22 cellular contexts compared by ENCODE assay signal in genomic region chr3:184771158-184771730, GRCh38. TPM values are rescaled to one million over a fixed set of nuclear protein-coding genes. Genes with fewer than 3 reads are reported as not detected.
DNase-seq lines count a peak whose midpoint lies in the region; ATAC-seq and TF ChIP-seq lines count a peak whose summit lies in the region.
"Had no signal": no experiment of that assay in that cellular context is flagged by ENCODE, and none has a peak within 500 bp of the region (broad histone marks: within the 10 kb centered on the region; RNA-seq: fewer than 3 reads in every experiment).

No MANE protein-coding gene starts in this region.

- no peaks in the 10 kb centered on the region for H3K36me3 ChIP-seq in right atrium auricular region
- no peaks in the 10 kb centered on the region for H3K36me3 ChIP-seq in hepatocyte (replicated peaks; ENCODE audit: insufficient read depth, low read depth)
- no peaks in the 10 kb centered on the region for H3K36me3 ChIP-seq in vagina
- H3K36me3 ChIP-seq: adrenal gland, prostate gland, tibial nerve had no signal

- H3K9me3 ChIP-seq in right atrium auricular region = no peaks in the 10 kb centered on the region
- no peaks in the 10 kb centered on the region for H3K9me3 ChIP-seq in hepatocyte (ENCODE audit: low read depth)
- H3K9me3 ChIP-seq in vagina = no peaks in the 10 kb centered on the region
- H3K9me3 ChIP-seq: adrenal gland, prostate gland, tibial nerve had no signal

- no peaks in the 10 kb centered on the region for H3K36me3 Mint-ChIP-seq in neural crest cell (ENCODE audit: low read depth)
- no peaks in the 10 kb centered on the region for H3K36me3 Mint-ChIP-seq in HFFc6 (ENCODE audit: low read depth)
- H3K36me3 Mint-ChIP-seq: CD4-positive, CD25-positive, alpha-beta regulatory T cell had no signal

- H3K79me2 ChIP-seq in hepatocyte = no peaks in the 10 kb centered on the region

- TF ChIP-seq CTCF in right atrium auricular region (IDR thresholded peaks at IDR 0.05) (no peak), hepatocyte (IDR thresholded peaks at IDR 0.05; ENCODE audit: poor library complexity) (no peak), neural crest cell (conservative IDR thresholded peaks at IDR 0.05) (no peak), vagina (IDR thresholded peaks at IDR 0.05) (no peak), HFFc6 (IDR thresholded peaks at IDR 0.05) (no peak)

- peak overlapping the region; percentile 4 for H3K4me2 ChIP-seq in hepatocyte

- H3K27ac ChIP-seq in right atrium auricular region (no peak overlapping the region), hepatocyte (peak overlapping the region; percentile 59), vagina (peak overlapping the region; percentile 25)
- H3K27ac ChIP-seq: adrenal gland, prostate gland, tibial nerve had no signal

- TF ChIP-seq POLR2A in vagina (IDR thresholded peaks at IDR 0.05) = no peak

- no peak overlapping the region for H2AFZ ChIP-seq in hepatocyte

- peaks cover 3% of the 10 kb centered on the region for H3K27me3 Mint-ChIP-seq in neural crest cell (ENCODE audit: low read depth)
- peaks cover 28% of the 10 kb centered on the region for H3K27me3 Mint-ChIP-seq in HFFc6 (ENCODE audit: insufficient read depth)

- ATAC-seq in left cardiac atrium (peak; percentile 39 to 42), HG03175 (IDR thresholded peaks at IDR 0.05; ENCODE audit: unreplicated experiment) (no peak)
- ATAC-seq: foreskin keratinocyte, left colon, Panc1 had no signal

- H3K4me1 ChIP-seq in right atrium auricular region (peaks cover 0 to 13% of the 10 kb centered on the region in 2 donors), hepatocyte (ENCODE audit: insufficient read depth) (peaks cover 32% of the 10 kb centered on the region), vagina (no peaks in the 10 kb centered on the region)
- H3K4me1 ChIP-seq: adrenal gland, foreskin keratinocyte, prostate gland had no signal

- no peaks in the 10 kb centered on the region for H4K20me1 ChIP-seq in hepatocyte (ENCODE audit: insufficient read depth, poor library complexity, severe bottlenecking)

- H3K4me1 Mint-ChIP-seq in neural crest cell (peaks cover 15% of the 10 kb centered on the region), HFFc6 (ENCODE audit: low read depth) (peaks cover 24% of the 10 kb centered on the region)
- H3K4me1 Mint-ChIP-seq: CD4-positive, CD25-positive, alpha-beta regulatory T cell had no signal

- H3K4me3 ChIP-seq in right atrium auricular region (no peak overlapping the region), hepatocyte (no peak overlapping the region), vagina (no peak overlapping the region)
- H3K4me3 ChIP-seq: adrenal gland, prostate gland, tibial nerve had no signal

- 49% methylated on average over 15 of the region's 15 CpGs for WGBS in hepatocyte (ENCODE audit: low lambda C conversion rate, missing lambda C conversion rate)

- no peaks in the 10 kb centered on the region for H3K9me2 ChIP-seq in hepatocyte (replicated peaks; ENCODE audit: insufficient read depth)

- no peak overlapping the region for H3K4me3 Mint-ChIP-seq in neural crest cell
- H3K4me3 Mint-ChIP-seq in HFFc6 = no peak overlapping the region
- H3K4me3 Mint-ChIP-seq: activated naive CD4-positive, alpha-beta T cell treated with anti-CD3 and anti-CD28 coated beads for 36 hours; CD4-positive, CD25-positive, alpha-beta regulatory T cell had no signal

- H3K9me3 Mint-ChIP-seq in neural crest cell (no peaks in the 10 kb centered on the region), HFFc6 (no peaks in the 10 kb centered on the region)
- H3K9me3 Mint-ChIP-seq: activated naive CD4-positive, alpha-beta T cell treated with anti-CD3 and anti-CD28 coated beads for 36 hours had no signal

- intact Hi-C loops in left cardiac atrium (cut with DNase I) = loop anchor here in 1 of 2 donors (10.0 kb wide), 1 partner anchor 396 kb away; the partner anchor contains the start of gene THPO
- intact Hi-C loops in vagina (cut with DNase I) = no loop called here

- H3K27ac Mint-ChIP-seq in neural crest cell (ENCODE audit: unreplicated experiment) = peak overlapping the region; percentile 15
- H3K27ac Mint-ChIP-seq in HFFc6 = no peak overlapping the region
- H3K27ac Mint-ChIP-seq: activated naive CD4-positive, alpha-beta T cell treated with anti-CD3 and anti-CD28 coated beads for 36 hours; CD4-positive, CD25-positive, alpha-beta regulatory T cell had no signal

- DNase-seq in left cardiac atrium (no peak), right atrium auricular region (ENCODE audit: low spot score) (no peak), hepatocyte (ENCODE audit: low spot score) (no peak), neural crest cell (ENCODE audit: low read depth, low spot score) (no peak), vagina (ENCODE audit: extremely low spot score in 2 of 2) (no peak), HFFc6 (no peak), NCI-H1105 (lab: John Stamatoyannopoulos, UW) (no peak)
- DNase-seq: activated CD4-positive, alpha-beta T cell treated with anti-CD3 and anti-CD28 coated beads, Interleukin-2, amount 50 U/mL, for 48 hours; activated naive CD4-positive, alpha-beta T cell treated with anti-CD3 and anti-CD28 coated beads for 36 hours; adrenal gland; CD4-positive, CD25-positive, alpha-beta regulatory T cell; effector CD8-positive, alpha-beta T cell; erythroblast; foreskin keratinocyte; IMR-90; left colon; NCI-H1048; NCI-H187 treated with DMSO at 0.1 percent for 48 hours had no signal

- no peaks in the 10 kb centered on the region for H3K27me3 ChIP-seq in right atrium auricular region
- no peaks in the 10 kb centered on the region for H3K27me3 ChIP-seq in hepatocyte
- no peaks in the 10 kb centered on the region for H3K27me3 ChIP-seq in vagina
- H3K27me3 ChIP-seq: adrenal gland, foreskin keratinocyte had no signal

RNA-seq across cellular contexts. Expression of gene VPS8, which starts 40.7 kb away (rescaled TPM):
- total RNA-seq in left cardiac atrium = 10 to 100 TPM; 26.2 to 29.1 TPM
- 10 to 100 TPM; 22.7 to 23.0 TPM for total RNA-seq in right atrium auricular region
- 61.9 and 62.4 TPM in 2 replicates for total RNA-seq in hepatocyte
- 20.5 and 24.9 TPM in 2 replicates for polyA plus RNA-seq in hepatocyte
- total RNA-seq in neural crest cell = 52.9 and 55.7 TPM in 2 replicates
- total RNA-seq in vagina = 52.3 TPM
- total RNA-seq in HFFc6 (2021; fragmentation: NEBNext Ultra II Directional; extraction: Animal tissue kit (Norgen Biotek cat#: 25700)) = 10 to 100 TPM; 26.8 to 34.8 (median 33.0) TPM

RNA-seq across cellular contexts. Expression of gene MAGEF1, which starts 59.4 kb away (rescaled TPM):
- total RNA-seq in left cardiac atrium = 10 to 100 TPM; 19.4 to 24.5 TPM
- 10 to 100 TPM; 26.9 to 32.2 TPM for total RNA-seq in right atrium auricular region
- total RNA-seq in hepatocyte = 57.6 and 66.5 TPM in 2 replicates
- 74.4 and 74.9 TPM in 2 replicates for polyA plus RNA-seq in hepatocyte
- total RNA-seq in neural crest cell = 76.3 and 80.3 TPM in 2 replicates
- total RNA-seq in vagina = 25.5 TPM
- 10 to 100 TPM; 22.8 to 31.4 (median 23.4) TPM for total RNA-seq in HFFc6 (2021; fragmentation: NEBNext Ultra II Directional; extraction: Animal tissue kit (Norgen Biotek cat#: 25700))

Comparison
In these comparisons a context has a peak if more than half of its experiments do, and no peak if none do; other contexts are left out.
1. H3K27ac ChIP-seq: peak in hepatocyte (single experiment) and vagina (single experiment); none in right atrium auricular region (0 of 2).